ENCODE assay signal across 10 cellular contexts in the genomic region with DNA sequence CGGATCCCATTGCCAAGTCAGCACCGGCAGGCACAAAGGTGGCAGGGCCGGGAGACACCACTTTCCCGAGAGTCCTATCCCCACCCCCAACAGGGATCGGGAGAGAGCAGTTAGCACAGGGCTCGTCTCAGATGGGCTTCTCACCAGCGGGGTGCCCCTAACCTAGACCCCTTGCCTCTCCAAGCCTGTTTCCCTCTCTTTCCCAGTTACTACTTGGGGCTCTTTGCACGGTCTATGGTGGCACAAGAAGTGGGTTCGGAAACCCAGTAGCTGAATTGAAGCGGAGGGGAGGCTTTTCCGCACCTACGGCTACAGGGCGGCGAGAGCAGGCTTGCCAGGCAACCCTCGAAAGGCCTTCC. TPM values are rescaled to one million over a fixed set of nuclear protein-coding genes. Genes with fewer than 3 reads are reported as not detected.
DNase-seq lines count a peak whose midpoint lies in the region; ATAC-seq lines count a peak whose summit lies in the region.
"Had no signal": no experiment of that assay in that cellular context is flagged by ENCODE, and none has a peak within 500 bp of the region (broad histone marks: within the 10 kb centered on the region; RNA-seq: fewer than 3 reads in every experiment).

No MANE protein-coding gene starts in this region.

- H3K27ac ChIP-seq in SJSA1, result no peak overlapping the region
- H3K27ac ChIP-seq in ectodermal cell (ENCODE audit: insufficient read depth, low read depth, low read length, poor library complexity, severe bottlenecking), result no peak overlapping the region
- no peak overlapping the region for H3K27ac ChIP-seq in mesenchymal stem cell (ENCODE audit: low read length, poor library complexity, severe bottlenecking)
- H3K27ac ChIP-seq in stomach smooth muscle (ENCODE audit: low read length), result peak overlapping the region; percentile 60
- H3K27ac ChIP-seq: KMS-11 had no signal

- H3K18ac ChIP-seq in mesenchymal stem cell (ENCODE audit: low read depth in 1 of 2, low read length in 2 of 2), result peak overlapping the region in 1 of 2 experiments; percentile 28

- H3K36me3 ChIP-seq in SJSA1, result no peaks in the 10 kb centered on the region
- H3K36me3 ChIP-seq in ectodermal cell (ENCODE audit: control insufficient read depth, insufficient read depth, low read length), result no peaks in the 10 kb centered on the region
- no peaks in the 10 kb centered on the region for H3K36me3 ChIP-seq in mesenchymal stem cell (ENCODE audit: control insufficient read depth in 1 of 2, insufficient read depth in 2 of 2, low read depth in 1 of 2, low read length in 2 of 2)
- no peaks in the 10 kb centered on the region for H3K36me3 ChIP-seq in stomach smooth muscle (ENCODE audit: control insufficient read depth in 2 of 2, insufficient read depth in 2 of 2, low read length in 2 of 2)

- peak overlapping the region in 1 of 2 experiments; percentile 4 for H3K4ac ChIP-seq in mesenchymal stem cell (ENCODE audit: low read depth in 1 of 2, low read length in 2 of 2)

- DNase-seq in SJSA1 (ENCODE audit: low read depth in 1 of 2, low spot score in 2 of 2), result no peak
- no peak for DNase-seq in mesenchymal stem cell
- DNase-seq: GOT3 had no signal

- H2AFZ ChIP-seq in mesenchymal stem cell (ENCODE audit: low read depth, low read length), result peak overlapping the region; percentile 29

- H2AK5ac ChIP-seq in mesenchymal stem cell (ENCODE audit: low read length, severe bottlenecking), result no peak overlapping the region

- 0 out of 2 replicates have a peak, but pooled peaks cover 3% of the 10 kb centered on the region for H3K9me3 ChIP-seq in SJSA1 (replicated peaks)
- no peaks in the 10 kb centered on the region for H3K9me3 ChIP-seq in ectodermal cell (ENCODE audit: control insufficient read depth, low read length)
- H3K9me3 ChIP-seq in mesenchymal stem cell (ENCODE audit: control insufficient read depth, low read length), result no peaks in the 10 kb centered on the region
- H3K9me3 ChIP-seq in stomach smooth muscle (ENCODE audit: control insufficient read depth in 2 of 2, low read length in 2 of 2), result no peaks in the 10 kb centered on the region

- H3K4me3 ChIP-seq in SJSA1, result peak overlapping the region; percentile 44
- H3K4me3 ChIP-seq in ectodermal cell (ENCODE audit: insufficient read depth, low read depth, low read length), result peak overlapping the region; percentile 71
- H3K4me3 ChIP-seq in mesenchymal stem cell (ENCODE audit: insufficient read depth in 1 of 2, low read depth in 1 of 2, low read length in 2 of 2), result peak overlapping the region; percentile 4 to 61
- peak overlapping the region; percentile 17 to 75 for H3K4me3 ChIP-seq in stomach smooth muscle (ENCODE audit: low read length in 2 of 2)

- no peak overlapping the region for H4K91ac ChIP-seq in mesenchymal stem cell (ENCODE audit: low read length)

- H2BK5ac ChIP-seq in mesenchymal stem cell (ENCODE audit: low read depth, low read length, poor library complexity, severe bottlenecking), result no peak overlapping the region

- H2BK12ac ChIP-seq in mesenchymal stem cell (ENCODE audit: low read length in 2 of 2), result peak overlapping the region in 1 of 2 experiments; percentile 84

- H2BK15ac ChIP-seq in mesenchymal stem cell (ENCODE audit: low read depth, poor library complexity, severe bottlenecking), result peak overlapping the region; percentile 55

- H3K79me1 ChIP-seq in mesenchymal stem cell (replicated peaks; ENCODE audit: low read length, poor library complexity, severe bottlenecking), result no peaks in the 10 kb centered on the region

- no peak overlapping the region for H4K8ac ChIP-seq in mesenchymal stem cell (ENCODE audit: low read length)

- WGBS in ectodermal cell, 2 experiments, result 4 to 6% methylated on average over 15 of the region's 15 CpGs
- WGBS in mesenchymal stem cell, result 16% methylated on average over 15 of the region's 15 CpGs

- H3K14ac ChIP-seq in mesenchymal stem cell (ENCODE audit: low read length in 2 of 2), result no peak overlapping the region

- H3K23ac ChIP-seq in mesenchymal stem cell (ENCODE audit: low read length in 2 of 2), result no peak overlapping the region

- H3K9ac ChIP-seq in mesenchymal stem cell (ENCODE audit: low read length) (peak overlapping the region; percentile 7), stomach smooth muscle (ENCODE audit: low read length in 2 of 2) (peak overlapping the region; percentile 47 to 54)
- H3K9ac ChIP-seq: KMS-11 had no signal

- H3K4me2 ChIP-seq in mesenchymal stem cell (ENCODE audit: low read length, poor library complexity, severe bottlenecking), result no peak overlapping the region
- H3K4me2 ChIP-seq: KMS-11 had no signal

- peaks cover 29% of the 10 kb centered on the region for H3K27me3 ChIP-seq in SJSA1 (replicated peaks)
- peaks cover 57% of the 10 kb centered on the region for H3K27me3 ChIP-seq in ectodermal cell (ENCODE audit: control insufficient read depth, insufficient read depth, low read length, poor library complexity, severe bottlenecking)
- H3K27me3 ChIP-seq in mesenchymal stem cell (ENCODE audit: control insufficient read depth in 1 of 2, insufficient read depth in 1 of 2, low read length in 2 of 2), result peaks cover 72 to 94% of the 10 kb centered on the region in 2 experiments
- peaks cover 23 to 43% of the 10 kb centered on the region in 2 donors for H3K27me3 ChIP-seq in stomach smooth muscle (ENCODE audit: control insufficient read depth in 1 of 2, insufficient read depth in 2 of 2, low read length in 2 of 2)

- ATAC-seq in HG03135 (IDR thresholded peaks at IDR 0.05; ENCODE audit: unreplicated experiment), result no peak
- ATAC-seq in GM18517 (IDR thresholded peaks at IDR 0.05; ENCODE audit: unreplicated experiment), result no peak
- ATAC-seq in GM21381 (IDR thresholded peaks at IDR 0.05; ENCODE audit: unreplicated experiment), result no peak

- H3K4me1 ChIP-seq in SJSA1 (replicated peaks) (peaks cover 44% of the 10 kb centered on the region), ectodermal cell (ENCODE audit: control insufficient read depth, insufficient read depth, low read length) (peaks cover 28% of the 10 kb centered on the region), mesenchymal stem cell (ENCODE audit: control insufficient read depth, insufficient read depth, low read depth, low read length) (peaks cover 16% of the 10 kb centered on the region), stomach smooth muscle (ENCODE audit: control insufficient read depth, insufficient read depth, low read length) (peaks cover 42% of the 10 kb centered on the region)

- no peak overlapping the region for H2BK120ac ChIP-seq in mesenchymal stem cell (ENCODE audit: low read depth, low read length)

RNA-seq across cellular contexts. Expression of gene EFCC1, which starts 0.4 kb away (rescaled TPM):
- total RNA-seq in SJSA1 (2014; rRNA removed; shearing (Covaris generic)), result 1.5 and 2.8 TPM in 2 replicates
- polyA plus RNA-seq in ectodermal cell (2013, experiment 1 of 4), result 8.2 TPM
- polyA plus RNA-seq in ectodermal cell (2013, experiment 2 of 4), result 6.5 TPM
- polyA plus RNA-seq in ectodermal cell (2013, experiment 3 of 4), result 8.1 TPM
- polyA plus RNA-seq in ectodermal cell (2013, experiment 4 of 4), result 9.9 TPM
- polyA plus RNA-seq in mesenchymal stem cell (2013, experiment 1 of 2), result 3.9 TPM
- 4.3 TPM for polyA plus RNA-seq in mesenchymal stem cell (2013, experiment 2 of 2)
- total RNA-seq: RPMI7951 had no signal

RNA-seq across cellular contexts. Expression of gene CFAP92, which starts 6.8 kb away (rescaled TPM):
- 0.71 TPM in 1 of 2 replicates, not detected in the other for total RNA-seq in SJSA1 (2014; rRNA removed; shearing (Covaris generic))
- 8.3 TPM for polyA plus RNA-seq in ectodermal cell (2013, experiment 1 of 4)
- polyA plus RNA-seq in ectodermal cell (2013, experiment 2 of 4), result 6.3 TPM
- 6.1 TPM for polyA plus RNA-seq in ectodermal cell (2013, experiment 3 of 4)
- polyA plus RNA-seq in ectodermal cell (2013, experiment 4 of 4), result 11.0 TPM
- 1.0 TPM for polyA plus RNA-seq in mesenchymal stem cell (2013, experiment 1 of 2)
- polyA plus RNA-seq in mesenchymal stem cell (2013, experiment 2 of 2), result 1.0 TPM

RNA-seq across cellular contexts. Expression of gene GP9, which starts 59.9 kb away (rescaled TPM):
- total RNA-seq in SJSA1 (2014; rRNA removed; shearing (Covaris generic)), result not detected in 2 replicates
- polyA plus RNA-seq in ectodermal cell (2013, experiment 1 of 4), result not detected
- polyA plus RNA-seq in ectodermal cell (2013, experiment 2 of 4), result not detected
- not detected for polyA plus RNA-seq in ectodermal cell (2013, experiment 3 of 4)
- polyA plus RNA-seq in ectodermal cell (2013, experiment 4 of 4), result not detected
- not detected for polyA plus RNA-seq in mesenchymal stem cell (2013, experiment 1 of 2)
- polyA plus RNA-seq in mesenchymal stem cell (2013, experiment 2 of 2), result not detected
- total RNA-seq: RPMI7951 had no signal
